7 cellular contexts compared by ENCODE assay signal in genomic region chr4:5711479-5712184, GRCh38. TPM values are rescaled to one million over a fixed set of nuclear protein-coding genes. Genes with fewer than 3 reads are reported as not detected.
DNase-seq lines count a peak whose midpoint lies in the region; ATAC-seq and TF ChIP-seq lines count a peak whose summit lies in the region.

No MANE protein-coding gene starts in this region.

- ATAC-seq in GM19035 (IDR thresholded peaks at IDR 0.05; ENCODE audit: unreplicated experiment) = peak; percentile 7
- ATAC-seq in HG03442 (IDR thresholded peaks at IDR 0.05; ENCODE audit: unreplicated experiment) = no peak

- DNase-seq in Peyer's patch (no peak), epithelial cell of proximal tubule (ENCODE audit: low read depth) (no peak), NCI-H187 treated with DMSO at 0.1 percent for 48 hours (lab: John Stamatoyannopoulos, UW) (no peak)
- DNase-seq in effector CD8-positive, alpha-beta T cell (lab: John Stamatoyannopoulos, UW) = no peak

- no peak for TF ChIP-seq POLR2A in Peyer's patch (IDR thresholded peaks at IDR 0.05)

- H3K27me3 ChIP-seq in Peyer's patch (no peaks in the 10 kb centered on the region), neuron (ENCODE audit: insufficient read depth, low read length) (peaks cover 28% of the 10 kb centered on the region)

- H2AFZ ChIP-seq in neuron (ENCODE audit: low read depth, low read length) = no peak overlapping the region

- no peak for TF ChIP-seq CTCF in Peyer's patch (IDR thresholded peaks at IDR 0.05)
- no peak for TF ChIP-seq CTCF in epithelial cell of proximal tubule (conservative IDR thresholded peaks at IDR 0.05; ENCODE audit: low read depth, low read length)

- no peaks in the 10 kb centered on the region for H3K36me3 ChIP-seq in Peyer's patch
- no peaks in the 10 kb centered on the region for H3K36me3 ChIP-seq in neuron (ENCODE audit: insufficient read depth, low read length)

- H3K4me1 ChIP-seq in Peyer's patch = peaks cover 0 to 5% (median 0%) of the 10 kb centered on the region in 4 donors
- peaks cover 7% of the 10 kb centered on the region for H3K4me1 ChIP-seq in neuron (ENCODE audit: insufficient read depth, low read length)

- peak overlapping the region; percentile 21 to 55 (median 48) for H3K4me3 ChIP-seq in Peyer's patch
- H3K4me3 ChIP-seq in epithelial cell of proximal tubule (ENCODE audit: low read depth, low read length) = peak overlapping the region; percentile 82
- peak overlapping the region; percentile 49 for H3K4me3 ChIP-seq in neuron (ENCODE audit: low read length)

- H3K9me3 ChIP-seq in Peyer's patch (peaks cover 0 to 3% (median 0%) of the 10 kb centered on the region in 4 donors), neuron (ENCODE audit: low read length) (peaks cover 4% of the 10 kb centered on the region)

- H3K27ac ChIP-seq in Peyer's patch = peak overlapping the region in 3 of 4 donors; percentile 52 to 78 (median 60)

RNA-seq across cellular contexts. Expression of gene EVC, which starts 0.6 kb away (rescaled TPM):
- 10 to 100 TPM in 1 of 4 donors, 1 to 10 TPM in 3; 1.6 to 40.4 (median 4.4) TPM for total RNA-seq in Peyer's patch
- total RNA-seq in epithelial cell of proximal tubule = 9.7 and 13.5 TPM in 2 replicates

RNA-seq across cellular contexts. Expression of gene EVC2, which starts 3.3 kb away (rescaled TPM):
- total RNA-seq in Peyer's patch (10 to 100 TPM in 1 of 4 donors, 1 to 10 TPM in 2, under 1 TPM in 1; 0.70 to 32.2 (median 4.1) TPM), epithelial cell of proximal tubule (4.8 and 9.3 TPM in 2 replicates)
